In genomic region chr1:13699510-13699909, GRCh38 we compare ENCODE assay signal across 8 cellular contexts. TPM values are rescaled to one million over a fixed set of nuclear protein-coding genes. Genes with fewer than 3 reads are reported as not detected.
A peak's percentile ranks its signal among the peaks of the same experiment; 100 is the strongest.
DNase-seq lines count a peak whose midpoint lies in the region; ATAC-seq and TF ChIP-seq lines count a peak whose summit lies in the region.

No MANE protein-coding gene starts in this region.

- H3K27me3 Mint-ChIP-seq in WTC11 (ENCODE audit: low read depth) (peaks cover 66% of the 10 kb centered on the region), nephron progenitor cell (ENCODE audit: low read depth, poor library complexity) (peaks cover 22% of the 10 kb centered on the region)

- no peak for TF ChIP-seq CTCF in HEK293 (tag by site-specific recombination; IDR thresholded peaks at IDR 0.05)
- no peak for TF ChIP-seq CTCF in WTC11 (IDR thresholded peaks at IDR 0.05)
- no peak for TF ChIP-seq CTCF in nephron progenitor cell (IDR thresholded peaks at IDR 0.05)

- CTCF ChIA-PET in HEK293 (lab: Yijun Ruan, JAX): interaction anchor here (0.9 kb wide), 1 partner anchor 8 kb away, joined by 3 read pairs; no protein-coding TSS in a partner anchor
- CTCF ChIA-PET in WTC11 (lab: Charles Lee): interaction anchor here (1.3 kb wide), 1 partner anchor 108 kb away, joined by 3 read pairs; no protein-coding TSS in a partner anchor

- 52 to 57% methylated on average over 16 of the region's 16 CpGs for WGBS in esophagus, 2 donors

- H3K27me3 ChIP-seq in esophagus (ENCODE audit: control insufficient read depth in 1 of 2, insufficient read depth in 2 of 2, low read length in 2 of 2): no peaks in the 10 kb centered on the region

- H3K36me3 ChIP-seq in HEK293 (ENCODE audit: control insufficient read depth in 2 of 2, insufficient read depth in 1 of 2, low read length in 2 of 2) (no peaks in the 10 kb centered on the region), esophagus (ENCODE audit: control insufficient read depth in 2 of 2, insufficient read depth in 2 of 2, low read length in 1 of 2) (no peaks in the 10 kb centered on the region)

- peaks cover 14% of the 10 kb centered on the region for H3K36me3 Mint-ChIP-seq in WTC11
- peaks cover 25% of the 10 kb centered on the region for H3K36me3 Mint-ChIP-seq in nephron progenitor cell (ENCODE audit: low read depth)

- H3K4me3 ChIP-seq in HEK293 (ENCODE audit: low read depth, low read length): peak overlapping the region; percentile 60
- peak overlapping the region; percentile 70 to 79 for H3K4me3 ChIP-seq in esophagus (ENCODE audit: low read depth in 1 of 2, low read length in 2 of 2)

- POLR2A ChIA-PET in HEK293 (lab: Yijun Ruan, JAX): interaction anchor here (1.0 kb wide), 1 partner anchor 50 kb away, joined by 3 read pairs; no protein-coding TSS in a partner anchor
- POLR2A ChIA-PET in WTC11 (lab: Charles Lee): no interaction called here

- H3K27ac Mint-ChIP-seq in WTC11 (no peak overlapping the region), nephron progenitor cell (no peak overlapping the region)

- H3K9me3 ChIP-seq in HEK293 (ENCODE audit: control insufficient read depth, insufficient read depth, low read depth, low read length) (no peaks in the 10 kb centered on the region), esophagus (ENCODE audit: control insufficient read depth in 2 of 2, insufficient read depth in 1 of 2, low read depth in 1 of 2, low read length in 1 of 2) (no peaks in the 10 kb centered on the region)

- H3K4me3 Mint-ChIP-seq in WTC11 (peak overlapping the region; percentile 65), nephron progenitor cell (peak overlapping the region; percentile 79)

- H3K4me1 Mint-ChIP-seq in WTC11 (peaks cover 27% of the 10 kb centered on the region), nephron progenitor cell (peaks cover 24% of the 10 kb centered on the region)

- DNase-seq in WTC11 (ENCODE audit: low spot score): no peak
- no peak for DNase-seq in nephron progenitor cell
- DNase-seq in amygdala (lab: John Stamatoyannopoulos, UW): no peak

- peaks cover 16% of the 10 kb centered on the region for H3K9me3 Mint-ChIP-seq in WTC11
- H3K9me3 Mint-ChIP-seq in nephron progenitor cell: peaks cover 41% of the 10 kb centered on the region

- ATAC-seq in WTC11 (peak; percentile 62), GM18868 (IDR thresholded peaks at IDR 0.05; ENCODE audit: unreplicated experiment) (no peak), HG03442 (IDR thresholded peaks at IDR 0.05; ENCODE audit: unreplicated experiment) (no peak), HG03565 (IDR thresholded peaks at IDR 0.05; ENCODE audit: unreplicated experiment) (no peak)

- peak overlapping the region; percentile 76; the same call in 1 of the 2 replicates for H3K27ac ChIP-seq in HEK293 (ENCODE audit: extremely low read depth, low read depth, low read length)
- peak overlapping the region; percentile 93 to 97 for H3K27ac ChIP-seq in esophagus (ENCODE audit: low read depth in 2 of 2, low read length in 1 of 2)

- H3K4me1 ChIP-seq in HEK293 (ENCODE audit: control insufficient read depth, insufficient read depth, low read length): no peaks in the 10 kb centered on the region; the same call in none of the 2 replicates
- H3K4me1 ChIP-seq in esophagus (ENCODE audit: control insufficient read depth in 2 of 2, insufficient read depth in 2 of 2, low read length in 1 of 2): peaks cover 0 to 4% of the 10 kb centered on the region in 2 donors

TF ChIP-seq in HEK293, 187 proteins besides CTCF, POLR2A, EP300 and RAD21:
- TF ChIP-seq ZNF223 (tag by site-specific recombination; IDR thresholded peaks at IDR 0.05): no peak
- no peak for TF ChIP-seq ZNF221 (tag by site-specific recombination; IDR thresholded peaks at IDR 0.05; ENCODE audit: borderline replicate concordance)
- TF ChIP-seq SETDB1 (IDR thresholded peaks at IDR 0.05; ENCODE audit: insufficient read length, low read length): peak; percentile 33
- no peak for TF ChIP-seq ZSCAN16 (tag by site-specific recombination; IDR thresholded peaks at IDR 0.05)
- no peak for TF ChIP-seq ZNF658 (tag by site-specific recombination; IDR thresholded peaks at IDR 0.05)
TF ChIP-seq in HEK293: peak in this region for 1.

TF ChIP-seq in WTC11, 78 proteins besides CTCF, POLR2A, EP300 and RAD21:
- TF ChIP-seq ZBTB21 (CRISPR knock-in tag; IDR thresholded peaks at IDR 0.05; ENCODE audit: borderline replicate concordance): no peak
- TF ChIP-seq, protein P1, sequence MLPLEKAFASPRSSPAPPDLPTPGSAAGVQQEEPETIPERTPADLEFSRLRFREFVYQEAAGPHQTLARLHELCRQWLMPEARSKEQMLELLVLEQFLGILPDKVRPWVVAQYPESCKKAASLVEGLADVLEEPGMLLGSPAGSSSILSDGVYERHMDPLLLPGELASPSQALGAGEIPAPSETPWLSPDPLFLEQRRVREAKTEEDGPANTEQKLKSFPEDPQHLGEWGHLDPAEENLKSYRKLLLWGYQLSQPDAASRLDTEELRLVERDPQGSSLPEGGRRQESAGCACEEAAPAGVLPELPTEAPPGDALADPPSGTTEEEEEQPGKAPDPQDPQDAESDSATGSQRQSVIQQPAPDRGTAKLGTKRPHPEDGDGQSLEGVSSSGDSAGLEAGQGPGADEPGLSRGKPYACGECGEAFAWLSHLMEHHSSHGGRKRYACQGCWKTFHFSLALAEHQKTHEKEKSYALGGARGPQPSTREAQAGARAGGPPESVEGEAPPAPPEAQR (CRISPR knock-in tag; IDR thresholded peaks at IDR 0.05): no peak
- TF ChIP-seq, protein P2, sequence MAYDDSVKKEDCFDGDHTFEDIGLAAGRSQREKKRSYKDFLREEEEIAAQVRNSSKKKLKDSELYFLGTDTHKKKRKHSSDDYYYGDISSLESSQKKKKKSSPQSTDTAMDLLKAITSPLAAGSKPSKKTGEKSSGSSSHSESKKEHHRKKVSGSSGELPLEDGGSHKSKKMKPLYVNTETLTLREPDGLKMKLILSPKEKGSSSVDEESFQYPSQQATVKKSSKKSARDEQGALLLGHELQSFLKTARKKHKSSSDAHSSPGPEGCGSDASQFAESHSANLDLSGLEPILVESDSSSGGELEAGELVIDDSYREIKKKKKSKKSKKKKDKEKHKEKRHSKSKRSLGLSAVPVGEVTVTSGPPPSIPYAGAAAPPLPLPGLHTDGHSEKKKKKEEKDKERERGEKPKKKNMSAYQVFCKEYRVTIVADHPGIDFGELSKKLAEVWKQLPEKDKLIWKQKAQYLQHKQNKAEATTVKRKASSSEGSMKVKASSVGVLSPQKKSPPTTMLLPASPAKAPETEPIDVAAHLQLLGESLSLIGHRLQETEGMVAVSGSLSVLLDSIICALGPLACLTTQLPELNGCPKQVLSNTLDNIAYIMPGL (CRISPR knock-in tag; IDR thresholded peaks at IDR 0.05): no peak
- no peak for TF ChIP-seq STAT6 (CRISPR knock-in tag; conservative IDR thresholded peaks at IDR 0.05; ENCODE audit: low read depth)
- TF ChIP-seq, protein P3, sequence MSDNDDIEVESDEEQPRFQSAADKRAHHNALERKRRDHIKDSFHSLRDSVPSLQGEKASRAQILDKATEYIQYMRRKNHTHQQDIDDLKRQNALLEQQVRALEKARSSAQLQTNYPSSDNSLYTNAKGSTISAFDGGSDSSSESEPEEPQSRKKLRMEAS (CRISPR knock-in tag; IDR thresholded peaks at IDR 0.05): peak; percentile 35; the same call in 1 of the 2 replicates

RNA-seq across cellular contexts. Expression of gene PRDM2, which starts 0.5 kb away (rescaled TPM):
- total RNA-seq in WTC11 (2021): 19.5 to 27.2 TPM (median 25.0 TPM) in 3 replicates
- 10 to 100 TPM; 12.1 to 16.0 TPM for polyA plus RNA-seq in esophagus
